Comparison of ENCODE assay signal across 19 cellular contexts in the genomic region with DNA sequence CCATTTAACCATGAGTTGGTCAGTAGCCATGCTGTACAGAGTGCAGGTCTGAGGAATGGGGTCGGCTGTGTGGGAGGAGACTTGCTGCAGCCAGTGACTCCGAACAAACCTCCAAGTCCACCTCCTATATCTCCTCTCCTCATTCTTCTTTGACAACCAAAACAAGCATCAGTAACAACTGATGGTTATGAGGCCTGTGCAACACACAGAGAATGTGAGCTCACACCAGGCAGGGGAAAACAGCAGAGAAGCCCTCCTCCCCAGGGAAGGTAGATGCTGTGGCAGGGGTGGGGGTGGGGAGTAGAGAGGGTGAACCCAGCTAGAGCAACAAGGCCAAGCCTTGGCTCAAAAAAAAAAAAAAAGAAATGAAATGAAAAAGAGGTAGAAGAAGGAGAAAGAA. TPM values are rescaled to one million over a fixed set of nuclear protein-coding genes. Genes with fewer than 3 reads are reported as not detected.
A peak's percentile ranks its signal among the peaks of the same experiment; 100 is the strongest.
DNase-seq lines count a peak whose midpoint lies in the region; ATAC-seq and TF ChIP-seq lines count a peak whose summit lies in the region.
"Had no signal": no experiment of that assay in that cellular context is flagged by ENCODE, and none has a peak within 500 bp of the region (broad histone marks: within the 10 kb centered on the region; RNA-seq: fewer than 3 reads in every experiment).

No MANE protein-coding gene starts in this region.

- H3K4me1 ChIP-seq in ACC112 (ENCODE audit: control insufficient read depth, insufficient read depth, low read length, unreplicated experiment) (peaks cover 23% of the 10 kb centered on the region), mesodermal cell (ENCODE audit: control insufficient read depth, insufficient read depth, low read length, poor library complexity, severe bottlenecking) (peaks cover 11% of the 10 kb centered on the region)
- H3K4me1 ChIP-seq: heart left ventricle had no signal

- no peaks in the 10 kb centered on the region for H3K79me2 ChIP-seq in ACC112 (ENCODE audit: control insufficient read depth, insufficient read depth, low read length, unreplicated experiment)

- peaks cover 4% of the 10 kb centered on the region for H3K36me3 Mint-ChIP-seq in chondrocyte (ENCODE audit: low read depth)

- in situ Hi-C loops in G401 (cut with HindIII; ENCODE audit: low sequenced_read_pairs) = no loop called here

- H3K36me3 ChIP-seq in ACC112 (ENCODE audit: insufficient read depth, low read length) (no peaks in the 10 kb centered on the region), mesodermal cell (ENCODE audit: control insufficient read depth, insufficient read depth, low read length) (no peaks in the 10 kb centered on the region)
- H3K36me3 ChIP-seq: heart left ventricle had no signal

- H2AFZ ChIP-seq in ACC112 (ENCODE audit: low read length, unreplicated experiment) = peak overlapping the region; percentile 61

- H3K27me3 Mint-ChIP-seq in chondrocyte (ENCODE audit: low read depth) = no peaks in the 10 kb centered on the region

- peak overlapping the region; percentile 56 for H3K4me3 ChIP-seq in ACC112 (ENCODE audit: low read depth, low read length)
- H3K4me3 ChIP-seq in mesodermal cell (ENCODE audit: extremely low read depth, insufficient read depth, low read length, poor library complexity, severe bottlenecking) = no peak overlapping the region
- H3K4me3 ChIP-seq: heart left ventricle, K562 had no signal

- H3K9me3 Mint-ChIP-seq in chondrocyte (ENCODE audit: low read depth) = peaks cover 12% of the 10 kb centered on the region

- H3K4me1 Mint-ChIP-seq in chondrocyte (ENCODE audit: low read depth) = peaks cover 18% of the 10 kb centered on the region

- DNase-seq in NCI-H526 treated with DMSO at 0.1 percent for 48 hours (lab: John Stamatoyannopoulos, UW) (peak; percentile 64), chondrocyte (ENCODE audit: low spot score) (no peak), AG08395 (ENCODE audit: low spot score) (no peak), G401 (ENCODE audit: low spot score) (no peak), omental fat pad (ENCODE audit: low spot score) (no peak), GF-D8 (lab: John Stamatoyannopoulos, UW) (no peak)
- DNase-seq: activated CD4-positive, CD25-positive, alpha-beta regulatory T cell treated with anti-CD3 and anti-CD28 coated beads, Interleukin-2, amount 50 U/mL, for 72 hours; activated CD8-positive, alpha-beta memory T cell treated with anti-CD3 and anti-CD28 coated beads, Interleukin-2, amount 50 U/mL, for 48 hours; activated naive CD4-positive, alpha-beta T cell treated with anti-CD3 and anti-CD28 coated beads, Interleukin-2, amount 50 U/mL, for 16 hours; heart left ventricle; naive thymus-derived CD4-positive, alpha-beta T cell; right cardiac atrium; stimulated activated CD4-positive, alpha-beta T cell treated with anti-CD3 and anti-CD28 coated beads, Interleukin-4, amount 100 ng/mL, for 4 hours had no signal

- H3K9me3 ChIP-seq in mesodermal cell (ENCODE audit: control insufficient read depth, low read length) = no peaks in the 10 kb centered on the region

- WGBS in mesodermal cell (ENCODE audit: insufficient coverage in 2 of 2), 2 experiments = no CpG with 5 or more reads among the region's 2 CpGs

- H3K27ac ChIP-seq in ACC112 (ENCODE audit: low read depth, low read length) (peak overlapping the region; percentile 91), mesodermal cell (ENCODE audit: low read depth, low read length, severe bottlenecking) (peak overlapping the region; percentile 55)
- H3K27ac ChIP-seq: heart left ventricle had no signal

- peak overlapping the region; percentile 98 for H3K27ac Mint-ChIP-seq in chondrocyte (ENCODE audit: unreplicated experiment)
- H3K27ac Mint-ChIP-seq: naive thymus-derived CD4-positive, alpha-beta T cell had no signal

- TF ChIP-seq CTCF in chondrocyte (IDR thresholded peaks at IDR 0.05) = no peak
- no peak for TF ChIP-seq CTCF in omental fat pad (IDR thresholded peaks at IDR 0.05)

- peak overlapping the region; percentile 35 for H3K4me3 Mint-ChIP-seq in chondrocyte (ENCODE audit: unreplicated experiment)
- H3K4me3 Mint-ChIP-seq: naive thymus-derived CD4-positive, alpha-beta T cell had no signal

- no peak for ATAC-seq in omental fat pad (ENCODE audit: low FRiP score)
- ATAC-seq: heart left ventricle; K562; left lobe of liver; naive thymus-derived CD4-positive, alpha-beta T cell; right cardiac atrium had no signal

- H3K27me3 ChIP-seq in ACC112 (ENCODE audit: insufficient read depth, low read length) = no peaks in the 10 kb centered on the region

RNA-seq across cellular contexts. Expression of gene CNGA3, which starts 12.3 kb away (rescaled TPM):
- total RNA-seq in chondrocyte (not detected in 3 replicates), omental fat pad (under 1 TPM in 2 of 4 donors, not detected in 2; 0.25 to 0.47 TPM)
- 0.22 TPM for polyA plus RNA-seq in mesodermal cell (2013, experiment 1 of 2)
- 0.10 TPM for polyA plus RNA-seq in mesodermal cell (2013, experiment 2 of 2)
- not detected in 2 replicates for total RNA-seq in G401 (2014; rRNA removed; shearing (Covaris generic))
- total RNA-seq: K562; left lobe of liver; naive thymus-derived CD4-positive, alpha-beta T cell; right cardiac atrium; T-helper 1 cell treated with Interleukin-12 subunit alpha and Interleukin-12 subunit beta and Interleukin-4 antibody, amounts not matched to agents 30 ng/mL and 1 ng/mL, for 36 hours had no signal
- polyA plus RNA-seq: AG04450; heart left ventricle; K562; naive thymus-derived CD4-positive, alpha-beta T cell; right cardiac atrium had no signal
